Comparison of ENCODE assay signal across 1 cellular context in genomic region chr4:919007-919680, GRCh38.
TF ChIP-seq lines count a peak whose summit lies in the region.
"Not testable (repeated sequence)": the region's sequence is repeated elsewhere in the genome, so short reads cannot be mapped to it uniquely, and the experiment has no call there.

No MANE protein-coding gene starts in this region.

TF ChIP-seq in HepG2, 621 proteins besides CTCF, POLR2A, EP300 and RAD21:
- peak; percentile 15; the same call in 1 of the 2 replicates for TF ChIP-seq NR2F6 (IDR thresholded peaks at IDR 0.05)
- TF ChIP-seq NR2F6 (CRISPR knock-in tag; IDR thresholded peaks at IDR 0.05): not testable (repeated sequence)
